In the genomic region with DNA sequence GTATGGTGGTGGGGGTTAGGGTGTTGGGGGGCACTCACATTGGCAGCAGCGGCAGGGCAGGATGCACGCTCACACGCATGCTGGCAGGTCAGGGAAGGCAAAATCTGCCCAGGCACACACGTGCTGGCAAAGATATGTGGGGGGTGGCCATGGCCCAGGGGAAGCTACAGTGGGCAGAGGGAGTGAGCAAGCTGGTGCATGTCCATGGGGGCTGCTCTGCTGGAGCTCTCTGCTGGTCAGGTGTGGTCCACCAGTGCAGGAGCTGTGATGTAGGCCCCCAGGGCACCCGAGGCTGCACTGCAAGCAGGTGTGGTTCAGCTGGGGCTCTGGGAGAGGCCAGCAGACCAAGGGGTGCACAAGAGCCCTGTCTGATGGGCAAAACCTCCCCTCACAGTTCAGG, we compare ENCODE assay signal across 24 cellular contexts.
A peak's percentile ranks its signal among the peaks of the same experiment; 100 is the strongest.
DNase-seq lines count a peak whose midpoint lies in the region; ATAC-seq and TF ChIP-seq lines count a peak whose summit lies in the region.
"Had no signal": no experiment of that assay in that cellular context is flagged by ENCODE, and none has a peak within 500 bp of the region (broad histone marks: within the 10 kb centered on the region; RNA-seq: fewer than 3 reads in every experiment).

No MANE protein-coding gene starts in this region.

- H3K9me1 ChIP-seq in IMR-90 (ENCODE audit: insufficient read depth, low read length): no peaks in the 10 kb centered on the region

- no peak overlapping the region for H2AFZ ChIP-seq in IMR-90 (replicated peaks; ENCODE audit: low read length, poor library complexity)

- no peak overlapping the region for H3K56ac ChIP-seq in IMR-90 (ENCODE audit: extremely low read depth, insufficient read depth, low read length)

- H3K18ac ChIP-seq in IMR-90 (ENCODE audit: low read depth, low read length): no peak overlapping the region

- DNase-seq in IMR-90 (no peak), neural crest cell (ENCODE audit: low read depth, low spot score) (no peak), sciatic nerve (ENCODE audit: low spot score) (no peak), glomerular visceral epithelial cell (ENCODE audit: extremely low spot score) (no peak)
- DNase-seq in stimulated activated CD8-positive, alpha-beta memory T cell treated with anti-CD3 and anti-CD28 coated beads, Interleukin-4, amount 100 ng/mL, for 48 hours: no peak
- DNase-seq: 8988T; ACHN; BE2C; C1 segment of cervical spinal cord; CD4-positive, alpha-beta memory T cell; CD4-positive, CD25-positive, alpha-beta regulatory T cell; CD8-positive, alpha-beta memory T cell; COR-L47; DMS 273 treated with DMSO at 0.1 percent for 48 hours; DMS153; DMS53; DMS79; DND-41; EL; GDM1 had no signal

- no peak overlapping the region for H3K9ac ChIP-seq in IMR-90 (ENCODE audit: low read depth, low read length)
- H3K9ac ChIP-seq: BLaER1 had no signal

- no peaks in the 10 kb centered on the region for H4K20me1 ChIP-seq in IMR-90 (ENCODE audit: insufficient read depth, low read length)
- H4K20me1 ChIP-seq: BLaER1 had no signal

- peaks cover 11% of the 10 kb centered on the region for H3K4me1 Mint-ChIP-seq in neural crest cell
- H3K4me1 Mint-ChIP-seq: CD4-positive, alpha-beta memory T cell; CD4-positive, CD25-positive, alpha-beta regulatory T cell; CD8-positive, alpha-beta memory T cell had no signal

- no peak overlapping the region for H2BK15ac ChIP-seq in IMR-90 (ENCODE audit: low read depth, low read length)

- no peak for TF ChIP-seq POLR2A in IMR-90 (IDR thresholded peaks at IDR 0.05; ENCODE audit: low read depth, low read length)

- no peaks in the 10 kb centered on the region for H3K79me1 ChIP-seq in IMR-90 (ENCODE audit: low read depth in 1 of 2, low read length in 2 of 2)

- peaks cover 2% of the 10 kb centered on the region; the same call in 1 of the 2 replicates for H3K9me3 ChIP-seq in IMR-90 (ENCODE audit: control insufficient read depth, insufficient read depth, low read length)

- peaks cover 4% of the 10 kb centered on the region for H3K4me1 ChIP-seq in IMR-90 (ENCODE audit: control insufficient read depth, insufficient read depth, low read length)
- H3K4me1 ChIP-seq: BE2C, BLaER1 had no signal

- H3K27me3 ChIP-seq in IMR-90 (ENCODE audit: control insufficient read depth, insufficient read depth, low read length): no peaks in the 10 kb centered on the region
- H3K27me3 ChIP-seq: BE2C, BLaER1 had no signal

- H3K27ac Mint-ChIP-seq in neural crest cell (ENCODE audit: unreplicated experiment): peak overlapping the region; percentile 60
- H3K27ac Mint-ChIP-seq: CD14-positive monocyte; CD4-positive, alpha-beta memory T cell; CD4-positive, CD25-positive, alpha-beta regulatory T cell; CD8-positive, alpha-beta memory T cell had no signal

- H3K4me2 ChIP-seq in IMR-90 (ENCODE audit: low read depth, low read length): no peak overlapping the region
- H3K4me2 ChIP-seq: BLaER1 had no signal

- no peak overlapping the region for H4K5ac ChIP-seq in IMR-90 (ENCODE audit: low read depth, low read length)

- H3K36me3 Mint-ChIP-seq in neural crest cell (ENCODE audit: low read depth): peaks cover 27% of the 10 kb centered on the region
- H3K36me3 Mint-ChIP-seq: CD4-positive, alpha-beta memory T cell; CD4-positive, CD25-positive, alpha-beta regulatory T cell had no signal

- in situ Hi-C loops in IMR-90 (cut with MboI; ENCODE audit: low sequenced_read_pairs): no loop called here

- intact Hi-C loops in IMR-90 (cut with micrococcal nuclease): no loop called here
- intact Hi-C loops in sciatic nerve (cut with DNase I): no loop called here

- H3K14ac ChIP-seq in IMR-90 (replicated peaks; ENCODE audit: low read depth, low read length): no peak overlapping the region

- H3K4me3 ChIP-seq in IMR-90 (ENCODE audit: insufficient read depth, low read depth, low read length): no peak overlapping the region
- H3K4me3 ChIP-seq: BLaER1, GM12878 had no signal

- H3K27me3 Mint-ChIP-seq in neural crest cell (ENCODE audit: low read depth): no peaks in the 10 kb centered on the region
- H3K27me3 Mint-ChIP-seq: CD4-positive, CD25-positive, alpha-beta regulatory T cell had no signal

- H4K8ac ChIP-seq in IMR-90 (ENCODE audit: low read depth in 2 of 2, low read length in 2 of 2): no peak overlapping the region

- peaks cover 3% of the 10 kb centered on the region; the same call in 1 of the 2 replicates for H3K36me3 ChIP-seq in IMR-90 (ENCODE audit: control insufficient read depth, insufficient read depth, low read length)
- H3K36me3 ChIP-seq: BE2C, BLaER1 had no signal

- ATAC-seq in IMR-90 (ENCODE audit: low read depth) (no peak), sciatic nerve (peak; percentile 33), GM18502 (IDR thresholded peaks at IDR 0.05; ENCODE audit: poor library complexity, unreplicated experiment) (no peak)
- ATAC-seq: GM12878 had no signal

- no peak overlapping the region for H3K23ac ChIP-seq in IMR-90 (ENCODE audit: low read depth, low read length)

- CTCF ChIA-PET in IMR-90 (lab: Yijun Ruan, JAX): no interaction called here

- dilution Hi-C loops in IMR-90 (cut with HindIII; ENCODE audit: low sequenced_read_pairs, unreplicated experiment): no loop called here

- no peak overlapping the region; the same call in 1 of the 2 replicates for H3K4ac ChIP-seq in IMR-90 (ENCODE audit: low read depth, low read length)

- H3K4me3 Mint-ChIP-seq in neural crest cell: no peak overlapping the region
- H3K4me3 Mint-ChIP-seq: CD14-positive monocyte; CD4-positive, alpha-beta memory T cell; CD4-positive, CD25-positive, alpha-beta regulatory T cell; CD8-positive, alpha-beta memory T cell had no signal

- POLR2A ChIA-PET in IMR-90 (lab: Charles Lee; ENCODE audit: unreplicated experiment): no interaction called here

- WGBS in IMR-90 (ENCODE audit: extremely low coverage in 2 of 2, insufficient read length in 1 of 2), 2 experiments: 100% methylated on average over 2 of the region's 5 CpGs; no CpG with 5 or more reads in 1 of the 2 experiments

- no peak overlapping the region for H2AK9ac ChIP-seq in IMR-90 (replicated peaks; ENCODE audit: low read depth, low read length, poor library complexity)

- H2BK5ac ChIP-seq in IMR-90 (ENCODE audit: low read depth, low read length, poor library complexity, severe bottlenecking): no peak overlapping the region

- no peak for TF ChIP-seq CTCF in IMR-90 (conservative IDR thresholded peaks at IDR 0.05; ENCODE audit: low read depth, low read length)
- TF ChIP-seq CTCF in neural crest cell (conservative IDR thresholded peaks at IDR 0.05): no peak

- no peak overlapping the region; the same call in 1 of the 2 replicates for H4K91ac ChIP-seq in IMR-90 (ENCODE audit: insufficient read depth, low read depth, low read length)

- H2AK5ac ChIP-seq in IMR-90 (ENCODE audit: low read depth, low read length): peak overlapping the region; percentile 24; the same call in 1 of the 2 replicates

- no peak for TF ChIP-seq RAD21 in IMR-90 (IDR thresholded peaks at IDR 0.05; ENCODE audit: low read length)

- no peak overlapping the region for H2BK120ac ChIP-seq in IMR-90 (ENCODE audit: low read depth, low read length)

- H3K27ac ChIP-seq in IMR-90 (ENCODE audit: insufficient read depth, low read length): no peak overlapping the region
- H3K27ac ChIP-seq: BLaER1 had no signal

- peaks cover 29% of the 10 kb centered on the region for H3K9me3 Mint-ChIP-seq in neural crest cell

- no peak overlapping the region for H2BK20ac ChIP-seq in IMR-90 (ENCODE audit: low read depth, low read length)

- no TSS peak for BruUV-seq in IMR-90 (replicated peaks; lab: Mats Ljungman, UMichigan)

TF ChIP-seq in IMR-90, 13 proteins besides CTCF, POLR2A, EP300 and RAD21:
- TF ChIP-seq MAZ (IDR thresholded peaks at IDR 0.05; ENCODE audit: borderline replicate concordance, low read depth, low read length): no peak
- no peak for TF ChIP-seq USF2 (IDR thresholded peaks at IDR 0.05; ENCODE audit: low read depth, low read length)
- no peak for TF ChIP-seq FOS (IDR thresholded peaks at IDR 0.05; ENCODE audit: low read depth, low read length)
- TF ChIP-seq BHLHE40 (IDR thresholded peaks at IDR 0.05; ENCODE audit: low read depth, low read length): no peak
- TF ChIP-seq, protein P1, sequence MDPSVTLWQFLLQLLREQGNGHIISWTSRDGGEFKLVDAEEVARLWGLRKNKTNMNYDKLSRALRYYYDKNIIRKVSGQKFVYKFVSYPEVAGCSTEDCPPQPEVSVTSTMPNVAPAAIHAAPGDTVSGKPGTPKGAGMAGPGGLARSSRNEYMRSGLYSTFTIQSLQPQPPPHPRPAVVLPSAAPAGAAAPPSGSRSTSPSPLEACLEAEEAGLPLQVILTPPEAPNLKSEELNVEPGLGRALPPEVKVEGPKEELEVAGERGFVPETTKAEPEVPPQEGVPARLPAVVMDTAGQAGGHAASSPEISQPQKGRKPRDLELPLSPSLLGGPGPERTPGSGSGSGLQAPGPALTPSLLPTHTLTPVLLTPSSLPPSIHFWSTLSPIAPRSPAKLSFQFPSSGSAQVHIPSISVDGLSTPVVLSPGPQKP (IDR thresholded peaks at IDR 0.05; ENCODE audit: borderline replicate concordance, low read depth, low read length): no peak
- TF ChIP-seq CHD1 (IDR thresholded peaks at IDR 0.05; ENCODE audit: low read depth, low read length): no peak
- no peak for TF ChIP-seq CEBPB (IDR thresholded peaks at IDR 0.05; ENCODE audit: low read depth, low read length)
- TF ChIP-seq RCOR1 (IDR thresholded peaks at IDR 0.05; ENCODE audit: insufficient replicate concordance, low read length): no peak
